28 cellular contexts compared by ENCODE assay signal in the genomic region with DNA sequence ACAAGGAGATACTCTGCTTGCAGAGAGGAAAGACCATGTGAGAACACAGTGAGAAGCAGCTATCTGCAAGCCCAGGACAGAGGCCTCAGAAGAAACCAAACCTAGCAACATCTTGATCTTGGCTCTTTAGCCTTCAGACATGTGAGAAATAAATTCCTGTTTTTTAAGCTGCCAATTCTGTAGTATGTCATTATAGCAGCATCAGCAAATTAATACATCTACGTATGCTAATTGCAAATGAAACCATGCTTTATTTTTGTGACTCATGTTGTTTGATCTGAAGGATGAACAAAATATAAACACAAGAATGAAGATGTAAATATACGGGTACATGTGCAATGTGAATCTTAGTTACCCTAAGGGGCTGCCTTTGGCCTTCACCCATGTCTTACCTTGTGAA.
"Had no signal": no experiment of that assay in that cellular context is flagged by ENCODE, and none has a peak within 500 bp of the region (broad histone marks: within the 10 kb centered on the region; RNA-seq: fewer than 3 reads in every experiment).

No MANE protein-coding gene starts in this region.

- ATAC-seq: effector memory CD8-positive, alpha-beta T cell; esophagus mucosa; foreskin keratinocyte; gastrocnemius medialis; gastroesophageal sphincter; heart left ventricle; heart right ventricle had no signal

- H3K36me3 ChIP-seq: colonic mucosa, esophagus muscularis mucosa, esophagus squamous epithelium, gastrocnemius medialis, gastroesophageal sphincter, heart left ventricle, heart right ventricle had no signal

- H3K27ac ChIP-seq: colonic mucosa, coronary artery, dorsolateral prefrontal cortex, epithelial cell of prostate, esophagus muscularis mucosa, esophagus squamous epithelium, foreskin keratinocyte, gastrocnemius medialis, gastroesophageal sphincter, heart left ventricle, heart right ventricle, hepatocyte had no signal

- H3K27me3 ChIP-seq: colonic mucosa, dorsolateral prefrontal cortex, esophagus muscularis mucosa, esophagus squamous epithelium, foreskin keratinocyte, gastrocnemius medialis, gastroesophageal sphincter, heart left ventricle, heart right ventricle, hepatocyte had no signal

- H3K4me3 ChIP-seq: colonic mucosa, coronary artery, dorsolateral prefrontal cortex, esophagus muscularis mucosa, esophagus squamous epithelium, gastrocnemius medialis, gastroesophageal sphincter, heart left ventricle, heart right ventricle, hepatocyte had no signal

- DNase-seq: colonic mucosa; cortex of kidney; dermis blood vessel endothelial cell; dorsolateral prefrontal cortex; effector CD4-positive, alpha-beta T cell; effector memory CD4-positive, alpha-beta T cell; effector memory CD8-positive, alpha-beta T cell; endodermal cell; erythroblast; esophagus squamous epithelium; foreskin fibroblast; foreskin keratinocyte; foreskin melanocyte; gastrocnemius medialis; glutamatergic neuron; head of caudate nucleus; heart left ventricle; heart right ventricle had no signal

- H3K9me3 ChIP-seq: colonic mucosa, esophagus muscularis mucosa, esophagus squamous epithelium, gastrocnemius medialis, gastroesophageal sphincter, heart left ventricle had no signal

- H3K79me2 ChIP-seq: hepatocyte had no signal

- H3K4me1 ChIP-seq: colonic mucosa, foreskin keratinocyte, gastrocnemius medialis, gastroesophageal sphincter, heart left ventricle, heart right ventricle had no signal

- H2AFZ ChIP-seq: hepatocyte had no signal

- FAIRE-seq: colon, endometrium, endothelial cell of umbilical vein, frontal cortex had no signal

- H3K4me2 ChIP-seq: hepatocyte had no signal
